ENCODE assay signal across 8 cellular contexts in genomic region chr2:241314181-241314932, GRCh38. TPM values are rescaled to one million over a fixed set of nuclear protein-coding genes. Genes with fewer than 3 reads are reported as not detected.
A peak's percentile ranks its signal among the peaks of the same experiment; 100 is the strongest.
DNase-seq lines count a peak whose midpoint lies in the region; ATAC-seq and TF ChIP-seq lines count a peak whose summit lies in the region.

No MANE protein-coding gene starts in this region.

- no peak overlapping the region for H2BK5ac ChIP-seq in neuronal stem cell (ENCODE audit: low read length)

- H3K27ac Mint-ChIP-seq in endothelial cell (ENCODE audit: unreplicated experiment) = peak overlapping the region; percentile 96

- H3K27ac ChIP-seq in RWPE1 = peak overlapping the region; percentile 94
- peak overlapping the region; percentile 67 for H3K27ac ChIP-seq in neuronal stem cell (replicated peaks; ENCODE audit: low read length)

- no peak overlapping the region for H4K91ac ChIP-seq in neuronal stem cell (ENCODE audit: low read depth, low read length, poor library complexity)

- H3K27me3 ChIP-seq in neuronal stem cell (ENCODE audit: control insufficient read depth in 3 of 3, insufficient read depth in 3 of 3, low read depth in 1 of 3, low read length in 3 of 3) = no peaks in the 10 kb centered on the region

- peak overlapping the region; percentile 13 for H2AK5ac ChIP-seq in neuronal stem cell (ENCODE audit: low read depth, low read length)

- WGBS in neuronal stem cell (ENCODE audit: extremely low coverage in 2 of 2, insufficient read length in 2 of 2, insufficient replicate concordance in 1 of 2), 2 donors = no CpG with 5 or more reads among the region's 18 CpGs

- DNase-seq in stimulated activated CD4-positive, alpha-beta T cell treated with anti-CD3 and anti-CD28 coated beads, Interleukin-15, amount 100 ng/mL, for 48 hours (ENCODE audit: low read depth in 2 of 2) = peak; percentile 5 to 6
- DNase-seq in stimulated activated CD4-positive, alpha-beta T cell treated with anti-CD3 and anti-CD28 coated beads, Interleukin-15, amount 100 ng/mL, for 24 hours = no peak
- DNase-seq in RWPE1 (ENCODE audit: low spot score) = peak; percentile 7
- no peak for DNase-seq in endothelial cell (ENCODE audit: low spot score)
- DNase-seq in neuronal stem cell (ENCODE audit: low spot score) = no peak
- no peak for DNase-seq in NCI-H1092 (lab: John Stamatoyannopoulos, UW)
- no peak for DNase-seq in AG08396 (ENCODE audit: low spot score)

- peak overlapping the region; percentile 66 for H3K23ac ChIP-seq in neuronal stem cell (ENCODE audit: low read depth, low read length, poor library complexity)

- H3K79me1 ChIP-seq in neuronal stem cell (ENCODE audit: low read depth, low read length) = peaks cover 7% of the 10 kb centered on the region

- H3K9me3 ChIP-seq in neuronal stem cell (replicated peaks in 1 of 2; ENCODE audit: control insufficient read depth in 2 of 2, insufficient read depth in 1 of 2, low read depth in 1 of 2, low read length in 2 of 2) = no peaks in the 10 kb centered on the region

- peak overlapping the region; percentile 79 for H3K4me2 ChIP-seq in neuronal stem cell (ENCODE audit: insufficient read depth, low read length, poor library complexity, severe bottlenecking)

- H3K14ac ChIP-seq in neuronal stem cell (ENCODE audit: low read length) = no peak overlapping the region

- peak overlapping the region; percentile 93 for H3K4me3 Mint-ChIP-seq in endothelial cell (ENCODE audit: unreplicated experiment)

- peak overlapping the region; percentile 96 for H3K18ac ChIP-seq in neuronal stem cell (ENCODE audit: low read length)

- CTCF ChIA-PET in RWPE1 (lab: Yijun Ruan, JAX) = interaction anchor here (0.6 to 0.7 kb wide), 3 partner anchors 26 to 1923 kb away, joined by 3 to 8 read pairs (median 3); no protein-coding TSS in a partner anchor

- H3K9me3 Mint-ChIP-seq in endothelial cell (ENCODE audit: unreplicated experiment) = no peaks in the 10 kb centered on the region

- peak overlapping the region; percentile 84 to 99 for H3K4me3 ChIP-seq in neuronal stem cell (ENCODE audit: low read length in 2 of 2)

- POLR2A ChIA-PET in RWPE1 (lab: Yijun Ruan, JAX; ENCODE audit: low non-redundant PET) = interaction anchor here (1.0 kb wide), 1 partner anchor 27 kb away, joined by 6 read pairs; no protein-coding TSS in a partner anchor

- no peak overlapping the region for H2BK15ac ChIP-seq in neuronal stem cell (ENCODE audit: low read length)

- H3K27me3 Mint-ChIP-seq in endothelial cell (ENCODE audit: unreplicated experiment) = peaks cover 9% of the 10 kb centered on the region

- H2BK120ac ChIP-seq in neuronal stem cell (ENCODE audit: low read depth, low read length) = no peak overlapping the region

- no peak overlapping the region for H2BK12ac ChIP-seq in neuronal stem cell (ENCODE audit: low read length)

- peaks cover 0 to 27% of the 10 kb centered on the region in 2 donors for H3K36me3 ChIP-seq in neuronal stem cell (replicated peaks in 1 of 2; ENCODE audit: control insufficient read depth in 2 of 2, insufficient read depth in 2 of 2, low read length in 2 of 2)

- TF ChIP-seq CTCF in RWPE1 (conservative IDR thresholded peaks at IDR 0.05; ENCODE audit: low read depth) = no peak
- no peak for TF ChIP-seq CTCF in endothelial cell (IDR thresholded peaks at IDR 0.05; ENCODE audit: unreplicated experiment)

- no peak for ATAC-seq in GM18519 (IDR thresholded peaks at IDR 0.05; ENCODE audit: low FRiP score, unreplicated experiment)

- H2AFZ ChIP-seq in neuronal stem cell (ENCODE audit: low read length) = peak overlapping the region; percentile 96

- peaks cover 6% of the 10 kb centered on the region for H3K36me3 Mint-ChIP-seq in endothelial cell (ENCODE audit: low read depth, unreplicated experiment)

- H3K4ac ChIP-seq in neuronal stem cell (ENCODE audit: low read length) = no peak overlapping the region

- H4K8ac ChIP-seq in neuronal stem cell (ENCODE audit: low read depth, low read length) = no peak overlapping the region

- peak overlapping the region; percentile 95 for H3K9ac ChIP-seq in neuronal stem cell (ENCODE audit: low read depth, low read length, poor library complexity)

- peaks cover 52% of the 10 kb centered on the region for H3K4me1 Mint-ChIP-seq in endothelial cell (ENCODE audit: unreplicated experiment)

- peaks cover 2 to 16% of the 10 kb centered on the region in 2 donors for H3K4me1 ChIP-seq in neuronal stem cell (ENCODE audit: control insufficient read depth in 2 of 2, insufficient read depth in 1 of 2, low read depth in 1 of 2, low read length in 2 of 2)

RNA-seq across cellular contexts. Expression of gene HDLBP, which starts 1.1 kb away (rescaled TPM):
- 364 TPM for total RNA-seq in endothelial cell (ENCODE audit: unreplicated experiment)
- polyA plus RNA-seq in neuronal stem cell (2013, experiment 1 of 2) = 203 TPM
- polyA plus RNA-seq in neuronal stem cell (2013, experiment 2 of 2) = 195 TPM

RNA-seq across cellular contexts. Expression of gene SEPTIN2, which starts 1.4 kb away (rescaled TPM):
- total RNA-seq in endothelial cell (ENCODE audit: unreplicated experiment) = 487 TPM
- polyA plus RNA-seq in neuronal stem cell (2013, experiment 1 of 2) = 264 TPM
- polyA plus RNA-seq in neuronal stem cell (2013, experiment 2 of 2) = 273 TPM

RNA-seq across cellular contexts. Expression of gene FARP2, which starts 41.7 kb away (rescaled TPM):
- 19.1 TPM for total RNA-seq in endothelial cell (ENCODE audit: unreplicated experiment)
- 11.9 TPM for polyA plus RNA-seq in neuronal stem cell (2013, experiment 1 of 2)
- 11.2 TPM for polyA plus RNA-seq in neuronal stem cell (2013, experiment 2 of 2)

Comparison
In these comparisons a context has a peak if more than half of its experiments do, and no peak if none do; other contexts are left out.
1. DNase-seq: peak in stimulated activated CD4-positive, alpha-beta T cell treated with anti-CD3 and anti-CD28 coated beads, Interleukin-15, amount 100 ng/mL, for 48 hours (2 of 2) and RWPE1 (single experiment); none in stimulated activated CD4-positive, alpha-beta T cell treated with anti-CD3 and anti-CD28 coated beads, Interleukin-15, amount 100 ng/mL, for 24 hours (single experiment), endothelial cell (single experiment), neuronal stem cell (single experiment), NCI-H1092 (single experiment) and AG08396 (single experiment).